In the genomic region with DNA sequence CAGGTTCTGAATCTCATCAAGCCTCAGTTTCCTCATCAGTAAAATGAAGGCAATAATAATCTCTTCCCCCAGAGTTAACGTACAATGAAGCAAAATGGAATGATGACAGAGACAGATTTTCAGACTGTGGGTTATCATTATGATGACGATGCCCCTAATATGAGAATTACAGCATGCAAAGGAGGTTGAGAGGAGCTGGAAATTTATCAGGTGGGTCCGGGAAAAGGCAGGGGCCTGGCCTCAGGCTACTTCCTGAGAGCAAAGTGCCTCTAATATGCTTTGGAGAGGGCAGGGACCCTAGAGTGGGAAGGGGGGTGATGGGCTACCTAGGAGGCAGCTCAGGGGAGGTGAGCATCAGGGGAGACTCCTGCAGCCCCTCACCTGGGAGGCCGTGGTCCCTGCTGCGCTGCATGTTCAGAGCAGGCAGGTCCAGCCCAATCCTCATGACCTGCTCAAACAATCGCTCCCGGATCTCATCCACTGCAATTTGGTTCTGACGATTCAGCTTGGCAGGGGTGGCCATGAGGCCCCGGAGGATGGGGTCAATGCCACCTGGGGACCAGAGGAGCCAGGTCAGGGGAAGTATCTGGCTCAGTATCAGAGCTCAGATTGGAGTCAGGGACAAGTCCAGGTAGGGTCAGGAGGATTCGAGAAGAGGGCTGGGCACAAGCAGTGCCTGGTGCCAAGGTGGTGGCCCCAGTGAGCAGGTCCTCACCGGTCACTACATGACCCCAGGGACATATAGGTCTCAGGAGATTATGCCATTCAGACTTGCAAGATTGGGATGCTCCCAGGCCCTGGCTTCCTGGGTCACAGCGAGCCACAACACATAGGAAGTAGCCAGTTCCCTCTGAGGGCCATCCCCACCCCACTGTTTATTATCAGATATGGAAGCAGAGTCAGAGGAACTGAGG, we compare ENCODE assay signal across 1 cellular context.
TF ChIP-seq lines count a peak whose summit lies in the region.

No MANE protein-coding gene starts in this region.

TF ChIP-seq in HepG2, 621 proteins besides CTCF, POLR2A, EP300 and RAD21:
- peak; percentile 73 for TF ChIP-seq CREB1 (IDR thresholded peaks at IDR 0.05)
- no peak for TF ChIP-seq CREB1 (CRISPR knock-in tag; IDR thresholded peaks at IDR 0.05)
- no peak for TF ChIP-seq JARID2 (CRISPR knock-in tag; IDR thresholded peaks at IDR 0.05; ENCODE audit: insufficient replicate concordance)
